ENCODE assay signal across 18 cellular contexts in genomic region chr3:183434503-183434902, GRCh38. TPM values are rescaled to one million over a fixed set of nuclear protein-coding genes. Genes with fewer than 3 reads are reported as not detected.
A peak's percentile ranks its signal among the peaks of the same experiment; 100 is the strongest.
DNase-seq lines count a peak whose midpoint lies in the region; ATAC-seq and TF ChIP-seq lines count a peak whose summit lies in the region.
"Had no signal": no experiment of that assay in that cellular context is flagged by ENCODE, and none has a peak within 500 bp of the region (broad histone marks: within the 10 kb centered on the region; RNA-seq: fewer than 3 reads in every experiment).

No MANE protein-coding gene starts in this region.

- no peak overlapping the region for H3T11ph ChIP-seq in H9 (ENCODE audit: low read length)

- H3K9me3 Mint-ChIP-seq in H9, result peaks cover 2 to 3% of the 10 kb centered on the region in 2 experiments; a peak in 2 of 5 replicates
- H3K9me3 Mint-ChIP-seq in endothelial cell (ENCODE audit: unreplicated experiment), result no peaks in the 10 kb centered on the region
- H3K9me3 Mint-ChIP-seq: CD8-positive, alpha-beta T cell had no signal

- TF ChIP-seq CTCF in H9 (conservative IDR thresholded peaks at IDR 0.05) (no peak), hepatocyte (IDR thresholded peaks at IDR 0.05; ENCODE audit: poor library complexity) (no peak), endothelial cell (IDR thresholded peaks at IDR 0.05; ENCODE audit: unreplicated experiment) (no peak), adrenal gland (IDR thresholded peaks at IDR 0.05) (no peak)

- H3K23me2 ChIP-seq in H9 (ENCODE audit: insufficient read length, low read depth, low read length, poor library complexity, severe bottlenecking), result peaks cover 4% of the 10 kb centered on the region

- H2BK12ac ChIP-seq in H9 (ENCODE audit: insufficient read length, low read depth, low read length), result no peak overlapping the region
- no peak overlapping the region for H2BK12ac ChIP-seq in neuronal stem cell (ENCODE audit: low read length)

- H3K4me1 ChIP-seq in H9 (ENCODE audit: insufficient read depth, low read length), result peaks cover 10% of the 10 kb centered on the region; the same call in 1 of the 2 replicates
- H3K4me1 ChIP-seq in hepatocyte (ENCODE audit: insufficient read depth), result peaks cover 12% of the 10 kb centered on the region
- peaks cover 5 to 10% of the 10 kb centered on the region in 2 donors for H3K4me1 ChIP-seq in neuronal stem cell (ENCODE audit: control insufficient read depth in 2 of 2, insufficient read depth in 1 of 2, low read depth in 1 of 2, low read length in 2 of 2)
- peaks cover 13 to 18% of the 10 kb centered on the region in 2 donors for H3K4me1 ChIP-seq in adrenal gland (replicated peaks in 1 of 2)
- H3K4me1 ChIP-seq: BLaER1 had no signal

- H3K79me1 ChIP-seq in H9 (ENCODE audit: insufficient read depth, low read depth, low read length, poor library complexity, severe bottlenecking) (no peaks in the 10 kb centered on the region), neuronal stem cell (ENCODE audit: low read depth, low read length) (no peaks in the 10 kb centered on the region)

- H3K23ac ChIP-seq in H9 (ENCODE audit: insufficient read length, low read depth, low read length) (no peak overlapping the region), neuronal stem cell (ENCODE audit: low read depth, low read length, poor library complexity) (no peak overlapping the region)

- H3K18ac ChIP-seq in H9 (ENCODE audit: insufficient read length, low read depth, low read length), result peak overlapping the region; percentile 63
- peak overlapping the region; percentile 2 for H3K18ac ChIP-seq in neuronal stem cell (ENCODE audit: low read length)

- H3K27ac ChIP-seq in H9 (ENCODE audit: insufficient read length, low read depth, low read length), result no peak overlapping the region
- H3K27ac ChIP-seq in hepatocyte, result no peak overlapping the region
- peak overlapping the region; percentile 19 for H3K27ac ChIP-seq in neuronal stem cell (replicated peaks; ENCODE audit: low read length)
- H3K27ac ChIP-seq in adrenal gland, result no peak overlapping the region
- H3K27ac ChIP-seq: BLaER1 had no signal

- H4K5ac ChIP-seq in H9 (ENCODE audit: insufficient read length, low read depth, low read length), result no peak overlapping the region

- no peak overlapping the region for H2AFZ ChIP-seq in H9 (ENCODE audit: low read length)
- H2AFZ ChIP-seq in hepatocyte, result no peak overlapping the region
- H2AFZ ChIP-seq in neuronal stem cell (ENCODE audit: low read length), result no peak overlapping the region

- H4K91ac ChIP-seq in H9 (ENCODE audit: insufficient read length, low read depth, low read length) (no peak overlapping the region), neuronal stem cell (ENCODE audit: low read depth, low read length, poor library complexity) (no peak overlapping the region)

- H3K36me3 ChIP-seq in hepatocyte (replicated peaks; ENCODE audit: insufficient read depth, low read depth) (no peaks in the 10 kb centered on the region), neuronal stem cell (replicated peaks in 1 of 2; ENCODE audit: control insufficient read depth in 2 of 2, insufficient read depth in 2 of 2, low read length in 2 of 2) (no peaks in the 10 kb centered on the region), adrenal gland (replicated peaks in 1 of 2) (no peaks in the 10 kb centered on the region)
- H3K36me3 ChIP-seq: BLaER1 had no signal

- H4K20me1 ChIP-seq in H9 (ENCODE audit: control insufficient read depth, insufficient read depth, insufficient read length) (no peaks in the 10 kb centered on the region), hepatocyte (ENCODE audit: insufficient read depth, poor library complexity, severe bottlenecking) (no peaks in the 10 kb centered on the region)
- H4K20me1 ChIP-seq: BLaER1 had no signal

- H3K4ac ChIP-seq in H9 (ENCODE audit: low read depth, low read length), result no peak overlapping the region
- H3K4ac ChIP-seq in neuronal stem cell (ENCODE audit: low read length), result no peak overlapping the region

- H2BK5ac ChIP-seq in H9 (ENCODE audit: insufficient read length, low read length) (no peak overlapping the region), neuronal stem cell (ENCODE audit: low read length) (no peak overlapping the region)

- intact Hi-C loops in adrenal gland (cut with DNase I), result no loop called here

- TF ChIP-seq POLR2A in adrenal gland (IDR thresholded peaks at IDR 0.05), result no peak

- ATAC-seq in T-helper 17 cell, result no peak
- ATAC-seq: CD8-positive, alpha-beta T cell had no signal

- H3K9me3 ChIP-seq in H9 (ENCODE audit: control insufficient read depth, low read depth, low read length) (no peaks in the 10 kb centered on the region), T-helper 17 cell (ENCODE audit: control insufficient read depth, low read length, poor library complexity, severe bottlenecking) (no peaks in the 10 kb centered on the region), hepatocyte (ENCODE audit: low read depth) (no peaks in the 10 kb centered on the region), neuronal stem cell (replicated peaks in 1 of 2; ENCODE audit: control insufficient read depth in 2 of 2, insufficient read depth in 1 of 2, low read depth in 1 of 2, low read length in 2 of 2) (no peaks in the 10 kb centered on the region), adrenal gland (replicated peaks in 1 of 3) (no peaks in the 10 kb centered on the region)
- H3K9me3 ChIP-seq: BLaER1 had no signal

- H3K4me1 Mint-ChIP-seq in H9 (peaks cover 46 to 47% of the 10 kb centered on the region in 2 experiments), T-helper 17 cell (peaks cover 43% of the 10 kb centered on the region), endothelial cell (ENCODE audit: unreplicated experiment) (no peaks in the 10 kb centered on the region)

- peaks cover 51% of the 10 kb centered on the region for H3K27me3 Mint-ChIP-seq in H9 (ENCODE audit: low read depth)
- no peaks in the 10 kb centered on the region for H3K27me3 Mint-ChIP-seq in T-helper 17 cell
- peaks cover 10% of the 10 kb centered on the region for H3K27me3 Mint-ChIP-seq in endothelial cell (ENCODE audit: unreplicated experiment)

- no peaks in the 10 kb centered on the region for H3K9me2 ChIP-seq in hepatocyte (replicated peaks; ENCODE audit: insufficient read depth)

- no peaks in the 10 kb centered on the region; the same call in 1 of the 2 replicates for H3K27me3 ChIP-seq in H9 (ENCODE audit: insufficient read depth, low read length)
- peaks cover 17% of the 10 kb centered on the region for H3K27me3 ChIP-seq in hepatocyte
- H3K27me3 ChIP-seq in neuronal stem cell (ENCODE audit: control insufficient read depth in 3 of 3, insufficient read depth in 3 of 3, low read depth in 1 of 3, low read length in 3 of 3), result peaks cover 0 to 69% (median 0%) of the 10 kb centered on the region in 3 experiments
- no peaks in the 10 kb centered on the region for H3K27me3 ChIP-seq in adrenal gland
- H3K27me3 ChIP-seq: BLaER1 had no signal

- H3K14ac ChIP-seq in H9 (ENCODE audit: insufficient read depth, low read length) (0 out of 2 replicates have a peak overlapping the region, but pooled peaks have one; percentile 29), neuronal stem cell (ENCODE audit: low read length) (no peak overlapping the region)

- H3K9ac ChIP-seq in H9 (ENCODE audit: extremely low read depth, insufficient read length, low read length), result no peak overlapping the region
- no peak overlapping the region for H3K9ac ChIP-seq in neuronal stem cell (ENCODE audit: low read depth, low read length, poor library complexity)
- H3K9ac ChIP-seq: BLaER1 had no signal

- peak overlapping the region; percentile 36 for H3K4me2 ChIP-seq in H9 (ENCODE audit: insufficient read depth, insufficient read length, low read length)
- H3K4me2 ChIP-seq in hepatocyte, result peak overlapping the region; percentile 58
- peak overlapping the region; percentile 26 for H3K4me2 ChIP-seq in neuronal stem cell (ENCODE audit: insufficient read depth, low read length, poor library complexity, severe bottlenecking)
- H3K4me2 ChIP-seq: BLaER1 had no signal

- H3K56ac ChIP-seq in H9 (ENCODE audit: insufficient read length, low read depth, low read length), result no peak overlapping the region

- DNase-seq in H9 (no peak), T-helper 17 cell (no peak), hepatocyte (ENCODE audit: low spot score) (no peak), neuronal stem cell (ENCODE audit: low spot score) (no peak), endothelial cell (ENCODE audit: low spot score) (no peak), EL (no peak), adrenal gland (no peak)
- DNase-seq: CD8-positive, alpha-beta T cell; DMS53; MM.1S; NCI-H1092; NCI-H1694 treated with DMSO at 0.1 percent for 48 hours; NCI-H2107; NCI-H510A; NCI-H774 had no signal

- H4K8ac ChIP-seq in H9 (replicated peaks; ENCODE audit: insufficient read length, low read depth, low read length) (no peak overlapping the region), neuronal stem cell (ENCODE audit: low read depth, low read length) (no peak overlapping the region)

- no peak overlapping the region for H2BK15ac ChIP-seq in H9 (ENCODE audit: low read depth, low read length)
- H2BK15ac ChIP-seq in neuronal stem cell (ENCODE audit: low read length), result no peak overlapping the region

- H3K4me3 Mint-ChIP-seq in H9 (peak overlapping the region; percentile 10 to 28; a peak in 4 of 5 replicates), T-helper 17 cell (no peak overlapping the region), endothelial cell (ENCODE audit: unreplicated experiment) (no peak overlapping the region)
- H3K4me3 Mint-ChIP-seq: CD8-positive, alpha-beta T cell had no signal

- no peak overlapping the region for H2BK20ac ChIP-seq in H9 (ENCODE audit: low read depth, low read length, poor library complexity, severe bottlenecking)

- H3K27ac Mint-ChIP-seq in H9 (peak overlapping the region; percentile 57 to 94 (median 85); a peak in 5 of 7 replicates), T-helper 17 cell (peak overlapping the region; percentile 11), endothelial cell (ENCODE audit: unreplicated experiment) (no peak overlapping the region)
- H3K27ac Mint-ChIP-seq: CD8-positive, alpha-beta T cell had no signal

- H2AK5ac ChIP-seq in H9 (ENCODE audit: insufficient read length, low read length) (no peak overlapping the region), neuronal stem cell (ENCODE audit: low read depth, low read length) (no peak overlapping the region)

- H3K4me3 ChIP-seq in hepatocyte (no peak overlapping the region), neuronal stem cell (ENCODE audit: low read length in 2 of 2) (no peak overlapping the region), adrenal gland (no peak overlapping the region)
- H3K4me3 ChIP-seq: BLaER1 had no signal

- H3K79me2 ChIP-seq in H9 (ENCODE audit: insufficient read depth, low read length) (no peaks in the 10 kb centered on the region), hepatocyte (no peaks in the 10 kb centered on the region)

- no peaks in the 10 kb centered on the region; a peak in 1 of 7 replicates for H3K36me3 Mint-ChIP-seq in H9 (ENCODE audit: insufficient read depth in 1 of 3, low read depth in 3 of 3)
- H3K36me3 Mint-ChIP-seq in T-helper 17 cell (ENCODE audit: low read depth), result no peaks in the 10 kb centered on the region
- no peaks in the 10 kb centered on the region for H3K36me3 Mint-ChIP-seq in endothelial cell (ENCODE audit: low read depth, unreplicated experiment)
- H3K36me3 Mint-ChIP-seq: CD8-positive, alpha-beta T cell had no signal

- H2BK120ac ChIP-seq in H9 (ENCODE audit: low read depth, low read length, poor library complexity, severe bottlenecking) (no peak overlapping the region), neuronal stem cell (ENCODE audit: low read depth, low read length) (no peak overlapping the region)

- WGBS in H9 (ENCODE audit: extremely low coverage, insufficient read length, low lambda C conversion rate), result no CpG with 5 or more reads among the region's 9 CpGs
- WGBS in hepatocyte (ENCODE audit: low lambda C conversion rate, missing lambda C conversion rate), result 8% methylated on average over 9 of the region's 9 CpGs
- no CpG with 5 or more reads among the region's 9 CpGs for WGBS in neuronal stem cell (ENCODE audit: extremely low coverage in 2 of 2, insufficient read length in 2 of 2, insufficient replicate concordance in 1 of 2), 2 donors
- 17 to 23% (median 20%) methylated on average over 7 to 9 of the region's 9 CpGs for WGBS in adrenal gland, 4 donors

RNA-seq across cellular contexts. Expression of gene MCF2L2, which starts 6.1 kb away (rescaled TPM):
- total RNA-seq in H9 (2021) (5.5 and 6.4 TPM in 2 replicates), T-helper 17 cell (10 to 100 TPM; 25.7 to 27.2 TPM), hepatocyte (0.40 and 0.63 TPM in 2 replicates), endothelial cell (ENCODE audit: unreplicated experiment) (1.8 TPM), adrenal gland (10 to 100 TPM; 15.0 to 62.7 (median 29.0) TPM)
- polyA plus RNA-seq in hepatocyte (0.10 and 0.17 TPM in 2 replicates), adrenal gland (10 to 100 TPM in 1 of 3 donors, 1 to 10 TPM in 2; 6.5 to 11.3 (median 9.9) TPM)
- 2.0 TPM for polyA plus RNA-seq in neuronal stem cell (2013, experiment 1 of 2)
- 2.0 TPM for polyA plus RNA-seq in neuronal stem cell (2013, experiment 2 of 2)
- total RNA-seq: A673, HT-29 had no signal

Comparison
In these comparisons a context has a peak if more than half of its experiments do, and no peak if none do; other contexts are left out.
1. H3K4me3 Mint-ChIP-seq: peak in H9 (2 of 2); none in T-helper 17 cell (single experiment) and endothelial cell (single experiment).
2. Peak in every context shown above with its lines, with median percentiles within 50 percentile points of each other: H3K4me2 ChIP-seq.